Comparison of ENCODE assay signal across 8 cellular contexts in genomic region chr1:28885982-28886730, GRCh38. TPM values are rescaled to one million over a fixed set of nuclear protein-coding genes. Genes with fewer than 3 reads are reported as not detected.
DNase-seq lines count a peak whose midpoint lies in the region; FAIRE-seq and TF ChIP-seq lines count a peak whose summit lies in the region.

No MANE protein-coding gene starts in this region.

- H3K9me3 ChIP-seq in iPS-18c (ENCODE audit: control insufficient read depth, insufficient read depth, low read length) = no peaks in the 10 kb centered on the region
- H3K9me3 ChIP-seq in stomach smooth muscle (ENCODE audit: control insufficient read depth in 2 of 2, low read length in 2 of 2) = no peaks in the 10 kb centered on the region

- no peak for FAIRE-seq in urothelium cell line (lab: Jason Lieb, UNC)

- peak overlapping the region; percentile 95 for H3K27ac Mint-ChIP-seq in activated CD4-positive, alpha-beta T cell treated with anti-CD3 and anti-CD28 coated beads, Interleukin-2, amount 10 ng/mL, durations not matched to agents 7 days and 5 days

- peak overlapping the region; percentile 29 to 81 for H3K9ac ChIP-seq in stomach smooth muscle (ENCODE audit: low read length in 2 of 2)

- H3K4me3 Mint-ChIP-seq in activated CD4-positive, alpha-beta T cell treated with anti-CD3 and anti-CD28 coated beads, Interleukin-2, amount 10 ng/mL, durations not matched to agents 7 days and 5 days = peak overlapping the region; percentile 85

- DNase-seq in activated CD4-positive, alpha-beta T cell treated with anti-CD3 and anti-CD28 coated beads, Interleukin-2, amount 10 ng/mL, durations not matched to agents 7 days and 5 days = no peak
- DNase-seq in activated CD4-positive, alpha-beta T cell treated with anti-CD3 and anti-CD28 coated beads, Interleukin-2, amount 50 U/mL, for 4 hours = no peak
- DNase-seq in urothelium cell line (ENCODE audit: low spot score) (no peak), epidermal melanocyte (ENCODE audit: insufficient read length, low spot score) (no peak)
- no peak for DNase-seq in activated CD4-positive, CD25-positive, alpha-beta regulatory T cell treated with anti-CD3 and anti-CD28 coated beads, Interleukin-2, amount 50 U/mL, for 72 hours

- no peaks in the 10 kb centered on the region for H3K27me3 ChIP-seq in stomach smooth muscle (ENCODE audit: control insufficient read depth in 1 of 2, insufficient read depth in 2 of 2, low read length in 2 of 2)

- peaks cover 65% of the 10 kb centered on the region for H3K4me1 Mint-ChIP-seq in activated CD4-positive, alpha-beta T cell treated with anti-CD3 and anti-CD28 coated beads, Interleukin-2, amount 10 ng/mL, durations not matched to agents 7 days and 5 days

- peaks cover 36% of the 10 kb centered on the region for H3K4me1 ChIP-seq in stomach smooth muscle (ENCODE audit: control insufficient read depth, insufficient read depth, low read length)

- TF ChIP-seq CTCF in VCaP (conservative IDR thresholded peaks at IDR 0.05) = no peak

- no peaks in the 10 kb centered on the region for H3K27me3 Mint-ChIP-seq in activated CD4-positive, alpha-beta T cell treated with anti-CD3 and anti-CD28 coated beads, Interleukin-2, amount 10 ng/mL, durations not matched to agents 7 days and 5 days

- POLR2A ChIA-PET in activated CD4-positive, alpha-beta T cell treated with anti-CD3 and anti-CD28 coated beads, Interleukin-2, amount 10 ng/mL, durations not matched to agents 7 days and 5 days (lab: Charles Lee) = no interaction called here

- CTCF ChIA-PET in activated CD4-positive, alpha-beta T cell treated with anti-CD3 and anti-CD28 coated beads, Interleukin-2, amount 10 ng/mL, durations not matched to agents 7 days and 5 days (lab: Charles Lee) = interaction anchor here (1.2 to 3.2 kb wide), 2 partner anchors 9 to 147 kb away, joined by 6 to 18 read pairs; no protein-coding TSS in a partner anchor

- peak overlapping the region; percentile 83; the same call in 1 of the 2 replicates for H3K27ac ChIP-seq in VCaP
- peak overlapping the region; percentile 37 for H3K27ac ChIP-seq in stomach smooth muscle (ENCODE audit: low read length)

- no peaks in the 10 kb centered on the region for H3K36me3 ChIP-seq in stomach smooth muscle (ENCODE audit: control insufficient read depth in 2 of 2, insufficient read depth in 2 of 2, low read length in 2 of 2)

- peaks cover 2% of the 10 kb centered on the region for H3K36me3 Mint-ChIP-seq in activated CD4-positive, alpha-beta T cell treated with anti-CD3 and anti-CD28 coated beads, Interleukin-2, amount 10 ng/mL, durations not matched to agents 7 days and 5 days (ENCODE audit: low read depth)

- H3K4me3 ChIP-seq in iPS-18c (ENCODE audit: insufficient read depth, low read depth, low read length) (peak overlapping the region; percentile 84), stomach smooth muscle (ENCODE audit: low read length in 2 of 2) (peak overlapping the region; percentile 89 to 92)

- H3K9me3 Mint-ChIP-seq in activated CD4-positive, alpha-beta T cell treated with anti-CD3 and anti-CD28 coated beads, Interleukin-2, amount 10 ng/mL, durations not matched to agents 7 days and 5 days = no peaks in the 10 kb centered on the region

RNA-seq across cellular contexts. Expression of gene EPB41, which starts 28.2 kb away (rescaled TPM):
- total RNA-seq in activated CD4-positive, alpha-beta T cell treated with anti-CD3 and anti-CD28 coated beads, Interleukin-2, amount 10 ng/mL, durations not matched to agents 7 days and 5 days = 100 to 1,000 TPM; 163 to 198 TPM
